Comparison of ENCODE assay signal across 7 cellular contexts in the genomic region with DNA sequence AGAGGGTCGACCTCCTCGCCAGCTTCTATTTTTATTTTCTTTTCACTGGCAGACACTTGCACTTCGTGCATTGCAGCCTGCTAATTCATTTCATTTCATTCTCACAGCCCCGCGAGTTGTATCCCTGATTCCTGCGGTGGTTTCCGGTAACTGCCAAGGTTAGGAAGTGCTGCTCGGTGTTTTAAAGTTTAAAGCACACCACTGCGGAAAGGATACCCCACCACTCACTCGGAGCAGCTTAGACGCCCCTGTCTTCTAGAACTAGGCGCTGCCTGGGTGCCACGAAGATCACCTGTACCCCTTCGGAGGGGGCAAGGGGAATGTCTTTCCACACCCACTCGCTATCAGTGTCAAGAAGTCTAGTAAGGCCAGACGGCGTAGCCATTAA. TPM values are rescaled to one million over a fixed set of nuclear protein-coding genes. Genes with fewer than 3 reads are reported as not detected.
DNase-seq lines count a peak whose midpoint lies in the region; ATAC-seq and TF ChIP-seq lines count a peak whose summit lies in the region.

No MANE protein-coding gene starts in this region.

- H3K4me1 ChIP-seq in RWPE2 (ENCODE audit: insufficient read depth, poor library complexity, severe bottlenecking): peaks cover 10% of the 10 kb centered on the region
- peaks cover 0 to 11% of the 10 kb centered on the region in 2 donors for H3K4me1 ChIP-seq in breast epithelium
- H3K4me1 ChIP-seq in liver (ENCODE audit: control insufficient read depth in 4 of 4, insufficient read depth in 4 of 4, low read length in 3 of 4): peaks cover 0 to 14% (median 7%) of the 10 kb centered on the region in 4 donors

- peak overlapping the region; percentile 94 for H3K4me3 ChIP-seq in RWPE2 (ENCODE audit: severe bottlenecking)
- H3K4me3 ChIP-seq in breast epithelium: peak overlapping the region; percentile 82 to 96 (median 91)
- H3K4me3 ChIP-seq in liver (ENCODE audit: low read depth in 1 of 3, low read length in 3 of 3): peak overlapping the region; percentile 61 to 99 (median 92)

- TF ChIP-seq CTCF in RWPE2 (IDR thresholded peaks at IDR 0.05; ENCODE audit: poor library complexity, severe bottlenecking): no peak
- no peak for TF ChIP-seq CTCF in breast epithelium (IDR thresholded peaks at IDR 0.05)
- TF ChIP-seq CTCF in liver (IDR thresholded peaks at IDR 0.05; ENCODE audit: low read depth, low read length, missing input control): no peak

- TF ChIP-seq RAD21 in liver (IDR thresholded peaks at IDR 0.05): no peak

- no peak for DNase-seq in RWPE2 (ENCODE audit: low spot score)
- DNase-seq in breast epithelium (ENCODE audit: low spot score in 2 of 2): no peak
- DNase-seq in stimulated activated naive CD8-positive, alpha-beta T cell treated with anti-CD3 and anti-CD28 coated beads, Interleukin-15, Interleukin-2, amounts not matched to agents 100 U/mL and 50 U/mL, for 24 hours: peak; percentile 31

- under 1% methylated on average over 17 of the region's 17 CpGs for WGBS in liver

- H3K9me3 ChIP-seq in RWPE2 (ENCODE audit: severe bottlenecking): no peaks in the 10 kb centered on the region
- no peaks in the 10 kb centered on the region for H3K9me3 ChIP-seq in breast epithelium
- H3K9me3 ChIP-seq in liver (ENCODE audit: control insufficient read depth in 4 of 4, low read length in 3 of 4): no peaks in the 10 kb centered on the region

- peaks cover 42% of the 10 kb centered on the region for H3K36me3 ChIP-seq in RWPE2 (ENCODE audit: low read depth)
- H3K36me3 ChIP-seq in breast epithelium: no peaks in the 10 kb centered on the region
- H3K36me3 ChIP-seq in liver (ENCODE audit: control insufficient read depth in 4 of 4, insufficient read depth in 3 of 4, low read depth in 1 of 4, low read length in 3 of 4): peaks cover 0 to 10% (median 2%) of the 10 kb centered on the region in 4 donors

- H3K27ac ChIP-seq in RWPE2 (ENCODE audit: poor library complexity, severe bottlenecking) (peak overlapping the region; percentile 27), breast epithelium (peak overlapping the region; percentile 75 to 81), liver (ENCODE audit: low read depth in 1 of 2, low read length in 2 of 2) (peak overlapping the region; percentile 14 to 79)

- peak; percentile 14 for ATAC-seq in GM18498 (IDR thresholded peaks at IDR 0.05; ENCODE audit: unreplicated experiment)
- ATAC-seq in HG02852 (IDR thresholded peaks at IDR 0.05; ENCODE audit: unreplicated experiment): peak; percentile 4
- peak; percentile 22 for ATAC-seq in RWPE2 (ENCODE audit: low read depth)
- ATAC-seq in stimulated activated naive CD8-positive, alpha-beta T cell treated with anti-CD3 and anti-CD28 coated beads, Interleukin-15, Interleukin-2, amounts not matched to agents 100 U/mL and 50 U/mL, for 24 hours: no peak
- no peak for ATAC-seq in GM18873 (IDR thresholded peaks at IDR 0.05; ENCODE audit: low FRiP score, unreplicated experiment)

- peak overlapping the region; percentile 61 to 90 for H3K9ac ChIP-seq in liver (ENCODE audit: low read depth in 1 of 2, low read length in 2 of 2)

- intact Hi-C loops in breast epithelium (cut with DNase I; ENCODE audit: low total_unique reads): no loop called here

- no peak for TF ChIP-seq POLR2A in breast epithelium (IDR thresholded peaks at IDR 0.05)

- no peaks in the 10 kb centered on the region for H3K27me3 ChIP-seq in RWPE2 (ENCODE audit: insufficient read depth, poor library complexity, severe bottlenecking)
- H3K27me3 ChIP-seq in breast epithelium: no peaks in the 10 kb centered on the region
- no peaks in the 10 kb centered on the region for H3K27me3 ChIP-seq in liver (ENCODE audit: control insufficient read depth in 4 of 4, insufficient read depth in 4 of 4, low read length in 3 of 4)

TF ChIP-seq in liver, 16 proteins besides CTCF, POLR2A, EP300 and RAD21:
- TF ChIP-seq, protein P1, sequence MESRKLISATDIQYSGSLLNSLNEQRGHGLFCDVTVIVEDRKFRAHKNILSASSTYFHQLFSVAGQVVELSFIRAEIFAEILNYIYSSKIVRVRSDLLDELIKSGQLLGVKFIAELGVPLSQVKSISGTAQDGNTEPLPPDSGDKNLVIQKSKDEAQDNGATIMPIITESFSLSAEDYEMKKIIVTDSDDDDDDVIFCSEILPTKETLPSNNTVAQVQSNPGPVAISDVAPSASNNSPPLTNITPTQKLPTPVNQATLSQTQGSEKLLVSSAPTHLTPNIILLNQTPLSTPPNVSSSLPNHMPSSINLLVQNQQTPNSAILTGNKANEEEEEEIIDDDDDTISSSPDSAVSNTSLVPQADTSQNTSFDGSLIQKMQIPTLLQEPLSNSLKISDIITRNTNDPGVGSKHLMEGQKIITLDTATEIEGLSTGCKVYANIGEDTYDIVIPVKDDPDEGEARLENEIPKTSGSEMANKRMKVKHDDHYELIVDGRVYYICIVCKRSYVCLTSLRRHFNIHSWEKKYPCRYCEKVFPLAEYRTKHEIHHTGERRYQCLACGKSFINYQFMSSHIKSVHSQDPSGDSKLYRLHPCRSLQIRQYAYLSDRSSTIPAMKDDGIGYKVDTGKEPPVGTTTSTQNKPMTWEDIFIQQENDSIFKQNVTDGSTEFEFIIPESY (IDR thresholded peaks at IDR 0.05): no peak
- TF ChIP-seq NR2F2 (IDR thresholded peaks at IDR 0.05) (no peak), MAX (IDR thresholded peaks at IDR 0.05) (no peak), HNF4A (conservative IDR thresholded peaks at IDR 0.05) (no peak), SP1 (IDR thresholded peaks at IDR 0.05) (no peak), YY1 (IDR thresholded peaks at IDR 0.05) (no peak), JUND (IDR thresholded peaks at IDR 0.05) (no peak), EGR1 (IDR thresholded peaks at IDR 0.05; ENCODE audit: low read depth in 2 of 2) (no peak), TAF1 (conservative IDR thresholded peaks at IDR 0.05) (no peak), FOXA2 (IDR thresholded peaks at IDR 0.05) (no peak), RXRA (IDR thresholded peaks at IDR 0.05) (no peak)
- TF ChIP-seq, protein P2, sequence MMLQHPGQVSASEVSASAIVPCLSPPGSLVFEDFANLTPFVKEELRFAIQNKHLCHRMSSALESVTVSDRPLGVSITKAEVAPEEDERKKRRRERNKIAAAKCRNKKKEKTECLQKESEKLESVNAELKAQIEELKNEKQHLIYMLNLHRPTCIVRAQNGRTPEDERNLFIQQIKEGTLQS (IDR thresholded peaks at IDR 0.05): no peak
- TF ChIP-seq, protein P3, sequence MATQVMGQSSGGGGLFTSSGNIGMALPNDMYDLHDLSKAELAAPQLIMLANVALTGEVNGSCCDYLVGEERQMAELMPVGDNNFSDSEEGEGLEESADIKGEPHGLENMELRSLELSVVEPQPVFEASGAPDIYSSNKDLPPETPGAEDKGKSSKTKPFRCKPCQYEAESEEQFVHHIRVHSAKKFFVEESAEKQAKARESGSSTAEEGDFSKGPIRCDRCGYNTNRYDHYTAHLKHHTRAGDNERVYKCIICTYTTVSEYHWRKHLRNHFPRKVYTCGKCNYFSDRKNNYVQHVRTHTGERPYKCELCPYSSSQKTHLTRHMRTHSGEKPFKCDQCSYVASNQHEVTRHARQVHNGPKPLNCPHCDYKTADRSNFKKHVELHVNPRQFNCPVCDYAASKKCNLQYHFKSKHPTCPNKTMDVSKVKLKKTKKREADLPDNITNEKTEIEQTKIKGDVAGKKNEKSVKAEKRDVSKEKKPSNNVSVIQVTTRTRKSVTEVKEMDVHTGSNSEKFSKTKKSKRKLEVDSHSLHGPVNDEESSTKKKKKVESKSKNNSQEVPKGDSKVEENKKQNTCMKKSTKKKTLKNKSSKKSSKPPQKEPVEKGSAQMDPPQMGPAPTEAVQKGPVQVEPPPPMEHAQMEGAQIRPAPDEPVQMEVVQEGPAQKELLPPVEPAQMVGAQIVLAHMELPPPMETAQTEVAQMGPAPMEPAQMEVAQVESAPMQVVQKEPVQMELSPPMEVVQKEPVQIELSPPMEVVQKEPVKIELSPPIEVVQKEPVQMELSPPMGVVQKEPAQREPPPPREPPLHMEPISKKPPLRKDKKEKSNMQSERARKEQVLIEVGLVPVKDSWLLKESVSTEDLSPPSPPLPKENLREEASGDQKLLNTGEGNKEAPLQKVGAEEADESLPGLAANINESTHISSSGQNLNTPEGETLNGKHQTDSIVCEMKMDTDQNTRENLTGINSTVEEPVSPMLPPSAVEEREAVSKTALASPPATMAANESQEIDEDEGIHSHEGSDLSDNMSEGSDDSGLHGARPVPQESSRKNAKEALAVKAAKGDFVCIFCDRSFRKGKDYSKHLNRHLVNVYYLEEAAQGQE (IDR thresholded peaks at IDR 0.05): no peak

RNA-seq across cellular contexts. Expression of gene CNEP1R1, which starts 0.5 kb away (rescaled TPM):
- 10 to 100 TPM; 16.5 to 20.8 (median 17.4) TPM for total RNA-seq in breast epithelium
- total RNA-seq in liver: 10 to 100 TPM; 12.6 to 21.6 TPM
- polyA plus RNA-seq in liver: 1 to 10 TPM; 4.2 to 4.9 TPM

RNA-seq across cellular contexts. Expression of gene HEATR3, which starts 40.2 kb away (rescaled TPM):
- total RNA-seq in breast epithelium: 10 to 100 TPM; 16.6 to 31.1 (median 18.4) TPM
- total RNA-seq in liver: 10 to 100 TPM; 12.6 to 24.3 TPM
- polyA plus RNA-seq in liver: 1 to 10 TPM; 3.8 to 6.8 TPM

Comparison
In these comparisons a context has a peak if more than half of its experiments do, and no peak if none do; other contexts are left out.
1. ATAC-seq: peak in GM18498 (single experiment), HG02852 (single experiment) and RWPE2 (single experiment); none in stimulated activated naive CD8-positive, alpha-beta T cell treated with anti-CD3 and anti-CD28 coated beads, Interleukin-15, Interleukin-2, amounts not matched to agents 100 U/mL and 50 U/mL, for 24 hours (single experiment) and GM18873 (single experiment).
2. H3K27ac ChIP-seq: peak in every context shown above with its lines; median percentile 78 in breast epithelium; 46 in liver; 27 in RWPE2.
3. Peak in every context shown above with its lines, with median percentiles within 50 percentile points of each other: H3K4me3 ChIP-seq.